11 cellular contexts compared by ENCODE assay signal in genomic region chr21:35697321-35697808, GRCh38.
DNase-seq lines count a peak whose midpoint lies in the region; ATAC-seq, FAIRE-seq and TF ChIP-seq lines count a peak whose summit lies in the region.
"Had no signal": no experiment of that assay in that cellular context is flagged by ENCODE, and none has a peak within 500 bp of the region (broad histone marks: within the 10 kb centered on the region; RNA-seq: fewer than 3 reads in every experiment).

No MANE protein-coding gene starts in this region.

- H3K4me3 ChIP-seq in fibroblast of the aortic adventitia (ENCODE audit: low read depth, low read length) (no peak overlapping the region), retinal pigment epithelial cell (ENCODE audit: low read length) (no peak overlapping the region)
- H3K4me3 ChIP-seq: PC-9 had no signal

- no peaks in the 10 kb centered on the region for H3K36me3 Mint-ChIP-seq in type B pancreatic cell

- ATAC-seq in GM19397 (IDR thresholded peaks at IDR 0.05; ENCODE audit: unreplicated experiment) (no peak), GM19324 (IDR thresholded peaks at IDR 0.05; ENCODE audit: low FRiP score, unreplicated experiment) (no peak), HG02852 (IDR thresholded peaks at IDR 0.05; ENCODE audit: unreplicated experiment) (no peak)

- no peak overlapping the region for H3K4me3 Mint-ChIP-seq in type B pancreatic cell
- H3K4me3 Mint-ChIP-seq: central memory CD8-positive, alpha-beta T cell; neural crest cell had no signal

- peaks cover 5% of the 10 kb centered on the region for H3K27me3 Mint-ChIP-seq in type B pancreatic cell

- TF ChIP-seq CTCF in fibroblast of the aortic adventitia (IDR thresholded peaks at IDR 0.05; ENCODE audit: insufficient read depth, low read length) (no peak), retinal pigment epithelial cell (conservative IDR thresholded peaks at IDR 0.05; ENCODE audit: low read depth, low read length) (no peak), type B pancreatic cell (conservative IDR thresholded peaks at IDR 0.05) (no peak)

- H3K27ac Mint-ChIP-seq in type B pancreatic cell: no peak overlapping the region

- no peak for FAIRE-seq in HTR-8/SVneo (lab: Jason Lieb, UNC)

- DNase-seq in HTR-8/SVneo (ENCODE audit: insufficient read length, low spot score) (peak; percentile 19), NCI-H510A treated with DMSO at 0.1 percent for 48 hours (lab: John Stamatoyannopoulos, UW) (peak; percentile 84), fibroblast of the aortic adventitia (ENCODE audit: low read depth) (peak; percentile 51), retinal pigment epithelial cell (ENCODE audit: low read depth) (peak; percentile 27), type B pancreatic cell (ENCODE audit: extremely low spot score, unreplicated experiment) (no peak)

- H3K4me1 Mint-ChIP-seq in type B pancreatic cell (ENCODE audit: unreplicated experiment): peaks cover 14% of the 10 kb centered on the region
- H3K4me1 Mint-ChIP-seq: central memory CD8-positive, alpha-beta T cell; neural crest cell had no signal

- no peaks in the 10 kb centered on the region for H3K9me3 Mint-ChIP-seq in type B pancreatic cell
- H3K9me3 Mint-ChIP-seq: central memory CD8-positive, alpha-beta T cell; neural crest cell had no signal
